15 cellular contexts compared by ENCODE assay signal in genomic region chr4:110091426-110091825, GRCh38.
DNase-seq lines count a peak whose midpoint lies in the region; ATAC-seq and TF ChIP-seq lines count a peak whose summit lies in the region.
"Had no signal": no experiment of that assay in that cellular context is flagged by ENCODE, and none has a peak within 500 bp of the region (broad histone marks: within the 10 kb centered on the region; RNA-seq: fewer than 3 reads in every experiment).

No MANE protein-coding gene starts in this region.

- no peak for DNase-seq in activated naive CD4-positive, alpha-beta T cell treated with anti-CD3 and anti-CD28 coated beads, Interleukin-2, amount 50 U/mL, for 72 hours (ENCODE audit: low spot score in 2 of 2)
- peak; percentile 60 for DNase-seq in fibroblast of pulmonary artery (ENCODE audit: low read depth)
- DNase-seq in NCI-H526 (lab: John Stamatoyannopoulos, UW): no peak
- no peak for DNase-seq in iPS-NIHi11 (ENCODE audit: low spot score)
- DNase-seq: activated CD4-positive, alpha-beta T cell treated with anti-CD3 and anti-CD28 coated beads, Interleukin-2, amount 50 U/mL, for 1 hour; activated naive CD4-positive, alpha-beta T cell treated with Interleukin-2 at 50 U/mL for 16 hours; midbrain; NCI-H1105; NCI-H69 had no signal

- H3K9me3 Mint-ChIP-seq in activated naive CD4-positive, alpha-beta T cell treated with anti-CD3 and anti-CD28 coated beads, Interleukin-2, amount 50 U/mL, for 24 hours: peaks cover 4% of the 10 kb centered on the region
- H3K9me3 Mint-ChIP-seq in activated naive CD4-positive, alpha-beta T cell treated with anti-CD3 and anti-CD28 coated beads, Interleukin-2, amount 50 U/mL, for 72 hours: peaks cover 0 to 6% of the 10 kb centered on the region in 2 donors

- TF ChIP-seq CTCF in fibroblast of pulmonary artery (IDR thresholded peaks at IDR 0.05; ENCODE audit: low read length, missing control alignments): no peak

- H3K36me3 Mint-ChIP-seq in activated naive CD4-positive, alpha-beta T cell treated with anti-CD3 and anti-CD28 coated beads, Interleukin-2, amount 50 U/mL, for 24 hours: peaks cover 7% of the 10 kb centered on the region
- H3K36me3 Mint-ChIP-seq in activated naive CD4-positive, alpha-beta T cell treated with anti-CD3 and anti-CD28 coated beads, Interleukin-2, amount 50 U/mL, for 72 hours: peaks cover 0 to 20% of the 10 kb centered on the region in 2 donors

- H3K4me1 Mint-ChIP-seq in activated naive CD4-positive, alpha-beta T cell treated with anti-CD3 and anti-CD28 coated beads, Interleukin-2, amount 50 U/mL, for 24 hours: peaks cover 41% of the 10 kb centered on the region
- H3K4me1 Mint-ChIP-seq: B cell had no signal

- peak overlapping the region; percentile 5 for H3K4me3 Mint-ChIP-seq in activated naive CD4-positive, alpha-beta T cell treated with anti-CD3 and anti-CD28 coated beads, Interleukin-2, amount 50 U/mL, for 24 hours
- H3K4me3 Mint-ChIP-seq: B cell had no signal

- no peak for ATAC-seq in activated naive CD4-positive, alpha-beta T cell treated with anti-CD3 and anti-CD28 coated beads, Interleukin-2, amount 50 U/mL, for 72 hours
- peak; percentile 81 for ATAC-seq in SK-N-SH treated with all-trans-retinoic acid at 6 μM for 48 hours
- ATAC-seq in HG03159 (IDR thresholded peaks at IDR 0.05; ENCODE audit: unreplicated experiment): no peak
- ATAC-seq in GM21360 (IDR thresholded peaks at IDR 0.05; ENCODE audit: unreplicated experiment): no peak

- H3K4me3 ChIP-seq in fibroblast of pulmonary artery (replicated peaks; ENCODE audit: low read depth, low read length): no peak overlapping the region
- H3K4me3 ChIP-seq: suprapubic skin had no signal

- H3K27ac Mint-ChIP-seq in activated naive CD4-positive, alpha-beta T cell treated with anti-CD3 and anti-CD28 coated beads, Interleukin-2, amount 50 U/mL, for 24 hours: peak overlapping the region; percentile 53
- peak overlapping the region in 1 of 2 donors; percentile 14 for H3K27ac Mint-ChIP-seq in activated naive CD4-positive, alpha-beta T cell treated with anti-CD3 and anti-CD28 coated beads, Interleukin-2, amount 50 U/mL, for 72 hours
- H3K27ac Mint-ChIP-seq: B cell had no signal

- no peaks in the 10 kb centered on the region for H3K27me3 Mint-ChIP-seq in activated naive CD4-positive, alpha-beta T cell treated with anti-CD3 and anti-CD28 coated beads, Interleukin-2, amount 50 U/mL, for 24 hours

TF ChIP-seq in SK-N-SH treated with all-trans-retinoic acid at 6 μM for 48 hours, 23 proteins besides CTCF, POLR2A, EP300 and RAD21:
- TF ChIP-seq OSR1 (CRISPR knock-in tag; IDR thresholded peaks at IDR 0.05) (no peak), BACH2 (CRISPR knock-in tag; IDR thresholded peaks at IDR 0.05; ENCODE audit: borderline replicate concordance) (no peak), SNAI2 (CRISPR knock-in tag; IDR thresholded peaks at IDR 0.05) (no peak), TCF4 (CRISPR knock-in tag; IDR thresholded peaks at IDR 0.05; ENCODE audit: borderline replicate concordance) (no peak), ARNTL (CRISPR knock-in tag; IDR thresholded peaks at IDR 0.05; ENCODE audit: borderline replicate concordance, low read depth) (no peak), ZNF70 (CRISPR knock-in tag; IDR thresholded peaks at IDR 0.05) (no peak), ZNF565 (CRISPR knock-in tag; conservative IDR thresholded peaks at IDR 0.05; ENCODE audit: low read depth) (no peak), GLIS3 (CRISPR knock-in tag; IDR thresholded peaks at IDR 0.05) (no peak), ZFP3 (CRISPR knock-in tag; IDR thresholded peaks at IDR 0.05) (no peak), RARB (CRISPR knock-in tag; IDR thresholded peaks at IDR 0.05) (no peak), ZFP30 (CRISPR knock-in tag; IDR thresholded peaks at IDR 0.05) (no peak), ESRRG (CRISPR knock-in tag; IDR thresholded peaks at IDR 0.05) (no peak), PPARA (CRISPR knock-in tag; IDR thresholded peaks at IDR 0.05; ENCODE audit: borderline replicate concordance) (no peak), TOX (CRISPR knock-in tag; IDR thresholded peaks at IDR 0.05; ENCODE audit: borderline replicate concordance) (no peak), CSDC2 (CRISPR knock-in tag; IDR thresholded peaks at IDR 0.05) (no peak), ZNF8 (CRISPR knock-in tag; IDR thresholded peaks at IDR 0.05) (no peak)
- TF ChIP-seq, protein P1, sequence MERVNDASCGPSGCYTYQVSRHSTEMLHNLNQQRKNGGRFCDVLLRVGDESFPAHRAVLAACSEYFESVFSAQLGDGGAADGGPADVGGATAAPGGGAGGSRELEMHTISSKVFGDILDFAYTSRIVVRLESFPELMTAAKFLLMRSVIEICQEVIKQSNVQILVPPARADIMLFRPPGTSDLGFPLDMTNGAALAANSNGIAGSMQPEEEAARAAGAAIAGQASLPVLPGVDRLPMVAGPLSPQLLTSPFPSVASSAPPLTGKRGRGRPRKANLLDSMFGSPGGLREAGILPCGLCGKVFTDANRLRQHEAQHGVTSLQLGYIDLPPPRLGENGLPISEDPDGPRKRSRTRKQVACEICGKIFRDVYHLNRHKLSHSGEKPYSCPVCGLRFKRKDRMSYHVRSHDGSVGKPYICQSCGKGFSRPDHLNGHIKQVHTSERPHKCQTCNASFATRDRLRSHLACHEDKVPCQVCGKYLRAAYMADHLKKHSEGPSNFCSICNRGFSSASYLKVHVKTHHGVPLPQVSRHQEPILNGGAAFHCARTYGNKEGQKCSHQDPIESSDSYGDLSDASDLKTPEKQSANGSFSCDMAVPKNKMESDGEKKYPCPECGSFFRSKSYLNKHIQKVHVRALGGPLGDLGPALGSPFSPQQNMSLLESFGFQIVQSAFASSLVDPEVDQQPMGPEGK (CRISPR knock-in tag; IDR thresholded peaks at IDR 0.05; ENCODE audit: borderline replicate concordance): no peak
- TF ChIP-seq, protein P2, sequence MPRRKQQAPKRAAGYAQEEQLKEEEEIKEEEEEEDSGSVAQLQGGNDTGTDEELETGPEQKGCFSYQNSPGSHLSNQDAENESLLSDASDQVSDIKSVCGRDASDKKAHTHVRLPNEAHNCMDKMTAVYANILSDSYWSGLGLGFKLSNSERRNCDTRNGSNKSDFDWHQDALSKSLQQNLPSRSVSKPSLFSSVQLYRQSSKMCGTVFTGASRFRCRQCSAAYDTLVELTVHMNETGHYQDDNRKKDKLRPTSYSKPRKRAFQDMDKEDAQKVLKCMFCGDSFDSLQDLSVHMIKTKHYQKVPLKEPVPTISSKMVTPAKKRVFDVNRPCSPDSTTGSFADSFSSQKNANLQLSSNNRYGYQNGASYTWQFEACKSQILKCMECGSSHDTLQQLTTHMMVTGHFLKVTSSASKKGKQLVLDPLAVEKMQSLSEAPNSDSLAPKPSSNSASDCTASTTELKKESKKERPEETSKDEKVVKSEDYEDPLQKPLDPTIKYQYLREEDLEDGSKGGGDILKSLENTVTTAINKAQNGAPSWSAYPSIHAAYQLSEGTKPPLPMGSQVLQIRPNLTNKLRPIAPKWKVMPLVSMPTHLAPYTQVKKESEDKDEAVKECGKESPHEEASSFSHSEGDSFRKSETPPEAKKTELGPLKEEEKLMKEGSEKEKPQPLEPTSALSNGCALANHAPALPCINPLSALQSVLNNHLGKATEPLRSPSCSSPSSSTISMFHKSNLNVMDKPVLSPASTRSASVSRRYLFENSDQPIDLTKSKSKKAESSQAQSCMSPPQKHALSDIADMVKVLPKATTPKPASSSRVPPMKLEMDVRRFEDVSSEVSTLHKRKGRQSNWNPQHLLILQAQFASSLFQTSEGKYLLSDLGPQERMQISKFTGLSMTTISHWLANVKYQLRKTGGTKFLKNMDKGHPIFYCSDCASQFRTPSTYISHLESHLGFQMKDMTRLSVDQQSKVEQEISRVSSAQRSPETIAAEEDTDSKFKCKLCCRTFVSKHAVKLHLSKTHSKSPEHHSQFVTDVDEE (CRISPR knock-in tag; IDR thresholded peaks at IDR 0.05): no peak
- TF ChIP-seq, protein P3, sequence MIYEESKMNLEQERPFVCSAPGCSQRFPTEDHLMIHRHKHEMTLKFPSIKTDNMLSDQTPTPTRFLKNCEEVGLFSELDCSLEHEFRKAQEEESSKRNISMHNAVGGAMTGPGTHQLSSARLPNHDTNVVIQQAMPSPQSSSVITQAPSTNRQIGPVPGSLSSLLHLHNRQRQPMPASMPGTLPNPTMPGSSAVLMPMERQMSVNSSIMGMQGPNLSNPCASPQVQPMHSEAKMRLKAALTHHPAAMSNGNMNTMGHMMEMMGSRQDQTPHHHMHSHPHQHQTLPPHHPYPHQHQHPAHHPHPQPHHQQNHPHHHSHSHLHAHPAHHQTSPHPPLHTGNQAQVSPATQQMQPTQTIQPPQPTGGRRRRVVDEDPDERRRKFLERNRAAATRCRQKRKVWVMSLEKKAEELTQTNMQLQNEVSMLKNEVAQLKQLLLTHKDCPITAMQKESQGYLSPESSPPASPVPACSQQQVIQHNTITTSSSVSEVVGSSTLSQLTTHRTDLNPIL (CRISPR knock-in tag; IDR thresholded peaks at IDR 0.05; ENCODE audit: low read depth): no peak
